ENCODE assay signal across 16 cellular contexts in genomic region chr3:7733933-7734332, GRCh38.
A peak's percentile ranks its signal among the peaks of the same experiment; 100 is the strongest.
DNase-seq lines count a peak whose midpoint lies in the region; ATAC-seq and TF ChIP-seq lines count a peak whose summit lies in the region.
"Had no signal": no experiment of that assay in that cellular context is flagged by ENCODE, and none has a peak within 500 bp of the region (broad histone marks: within the 10 kb centered on the region; RNA-seq: fewer than 3 reads in every experiment).

No MANE protein-coding gene starts in this region.

- no peak for TF ChIP-seq CTCF in fibroblast of pulmonary artery (IDR thresholded peaks at IDR 0.05; ENCODE audit: low read length, missing control alignments)

- ATAC-seq in GM19328 (IDR thresholded peaks at IDR 0.05; ENCODE audit: unreplicated experiment): no peak
- ATAC-seq: HCT116 had no signal

- no peak overlapping the region for H3K4me3 ChIP-seq in fibroblast of pulmonary artery (replicated peaks; ENCODE audit: low read depth, low read length)

- peak; percentile 24 for DNase-seq in NCI-H226
- peak; percentile 76 for DNase-seq in dermis blood vessel endothelial cell
- DNase-seq in fibroblast of pulmonary artery (ENCODE audit: low read depth): peak; percentile 18
- DNase-seq in midbrain (lab: John Stamatoyannopoulos, UW): no peak
- DNase-seq in activated CD4-positive, CD25-positive, alpha-beta regulatory T cell treated with anti-CD3 and anti-CD28 coated beads, Interleukin-2, amount 50 U/mL, for 72 hours: no peak
- no peak for DNase-seq in HK-2 (ENCODE audit: unreplicated experiment)
- DNase-seq: ACHN; BE2C; C1 segment of cervical spinal cord; Caco-2; CD4-positive, CD25-positive, alpha-beta regulatory T cell; GOT3; H7; HFFc6 had no signal

Comparison
In these comparisons a context has a peak if more than half of its experiments do, and no peak if none do; other contexts are left out.
1. DNase-seq: peak in NCI-H226 (single experiment), dermis blood vessel endothelial cell (single experiment) and fibroblast of pulmonary artery (single experiment); none in midbrain (single experiment), activated CD4-positive, CD25-positive, alpha-beta regulatory T cell treated with anti-CD3 and anti-CD28 coated beads, Interleukin-2, amount 50 U/mL, for 72 hours (single experiment) and HK-2 (single experiment).